ENCODE assay signal across 8 cellular contexts in genomic region chr1:40036574-40036973, GRCh38. TPM values are rescaled to one million over a fixed set of nuclear protein-coding genes. Genes with fewer than 3 reads are reported as not detected.
DNase-seq lines count a peak whose midpoint lies in the region; ATAC-seq lines count a peak whose summit lies in the region.

No MANE protein-coding gene starts in this region.

- H3K4me1 Mint-ChIP-seq in naive thymus-derived CD8-positive, alpha-beta T cell, result peaks cover 33 to 80% (median 70%) of the 10 kb centered on the region in 4 donors

- POLR2A ChIA-PET in naive thymus-derived CD8-positive, alpha-beta T cell (lab: Charles Lee), result no interaction called here

- no peaks in the 10 kb centered on the region for H3K27me3 Mint-ChIP-seq in naive thymus-derived CD8-positive, alpha-beta T cell

- DNase-seq in Ammon's horn (ENCODE audit: low spot score) (peak; percentile 76), NCI-H1694 (lab: John Stamatoyannopoulos, UW) (peak; percentile 77), dedifferentiated amniotic fluid mesenchymal stem cell (ENCODE audit: extremely low spot score) (peak; percentile 34), ecto neural progenitor cell (ENCODE audit: low spot score) (no peak)
- no peak for DNase-seq in naive thymus-derived CD8-positive, alpha-beta T cell
- DNase-seq in effector CD8-positive, alpha-beta T cell (lab: John Stamatoyannopoulos, UW), result no peak
- DNase-seq in activated CD4-positive, CD25-positive, alpha-beta regulatory T cell (lab: John Stamatoyannopoulos, UW), result no peak
- no peak for DNase-seq in activated naive CD4-positive, alpha-beta T cell (lab: John Stamatoyannopoulos, UW)

- peaks cover 0 to 4% (median under 1%) of the 10 kb centered on the region in 3 donors for H3K36me3 Mint-ChIP-seq in naive thymus-derived CD8-positive, alpha-beta T cell

- H3K27ac Mint-ChIP-seq in naive thymus-derived CD8-positive, alpha-beta T cell, result peak overlapping the region; percentile 46 to 93 (median 72)

- H3K4me3 Mint-ChIP-seq in naive thymus-derived CD8-positive, alpha-beta T cell, result peak overlapping the region in 3 of 10 donors; percentile 30 to 37 (median 35)

- H3K9me3 Mint-ChIP-seq in naive thymus-derived CD8-positive, alpha-beta T cell, result no peaks in the 10 kb centered on the region

- no peak for ATAC-seq in naive thymus-derived CD8-positive, alpha-beta T cell

RNA-seq across cellular contexts. Expression of gene CAP1, which starts 4.0 kb away (rescaled TPM):
- 100 to 1,000 TPM; 313 to 314 TPM for total RNA-seq in naive thymus-derived CD8-positive, alpha-beta T cell
- 100 to 1,000 TPM; 610 to 675 (median 672) TPM for polyA plus RNA-seq in naive thymus-derived CD8-positive, alpha-beta T cell

Comparison
In these comparisons a context has a peak if more than half of its experiments do, and no peak if none do; other contexts are left out.
1. DNase-seq: peak in Ammon's horn (single experiment), NCI-H1694 (single experiment) and dedifferentiated amniotic fluid mesenchymal stem cell (single experiment); none in naive thymus-derived CD8-positive, alpha-beta T cell (0 of 10), ecto neural progenitor cell (single experiment), effector CD8-positive, alpha-beta T cell (single experiment), activated CD4-positive, CD25-positive, alpha-beta regulatory T cell (0 of 4) and activated naive CD4-positive, alpha-beta T cell (0 of 4).